ENCODE assay signal across 8 cellular contexts in genomic region chr1:120544434-120544833, GRCh38.
DNase-seq lines count a peak whose midpoint lies in the region; ATAC-seq and TF ChIP-seq lines count a peak whose summit lies in the region.
"Not testable (repeated sequence)": the region's sequence is repeated elsewhere in the genome, so short reads cannot be mapped to it uniquely, and the experiment has no call there.

No MANE protein-coding gene starts in this region.

- DNase-seq in AG10803 (ENCODE audit: low read depth): not testable (repeated sequence)
- DNase-seq in T-helper 2 cell (peak in 3 of 5 experiments; percentile 58 to 83 (median 60)), natural killer cell (peak; percentile 68)
- DNase-seq in activated T-helper 1 cell treated with anti-CD3 and anti-CD28 coated beads, Interleukin-2, amount 50 U/mL, for 16 hours (ENCODE audit: low read depth in 1 of 2, low spot score in 1 of 2): peak; percentile 68
- DNase-seq in stimulated activated CD8-positive, alpha-beta memory T cell treated with anti-CD3 and anti-CD28 coated beads, Interleukin-12 subunit alpha, Interleukin-12 subunit beta, amount 100 ng/mL, for 4 hours (ENCODE audit: low read depth): peak; percentile 49

- not testable (repeated sequence) for H3K4me1 Mint-ChIP-seq in natural killer cell

- H3K36me3 Mint-ChIP-seq in natural killer cell: not testable (repeated sequence)

- intact Hi-C loops in natural killer cell (cut with micrococcal nuclease): not testable (repeated sequence)

- H3K27me3 Mint-ChIP-seq in natural killer cell (ENCODE audit: low read depth in 2 of 2): not testable (repeated sequence)

- H3K9me3 Mint-ChIP-seq in natural killer cell: not testable (repeated sequence)

- H3K4me3 ChIP-seq in AG10803 (ENCODE audit: low read length): not testable (repeated sequence)

- not testable (repeated sequence) for H3K4me3 Mint-ChIP-seq in natural killer cell

- H3K27ac Mint-ChIP-seq in natural killer cell: not testable (repeated sequence)

- ATAC-seq in GM19395 (IDR thresholded peaks at IDR 0.05; ENCODE audit: unreplicated experiment) (peak; percentile 80), HG03066 (IDR thresholded peaks at IDR 0.05; ENCODE audit: low read depth, unreplicated experiment) (peak; percentile 76), esophagus mucosa (peak; percentile 94), natural killer cell (peak; percentile 89 to 100 (median 100))

- TF ChIP-seq CTCF in AG10803 (conservative IDR thresholded peaks at IDR 0.05; ENCODE audit: low read length): peak; percentile 42
- peak; percentile 55 for TF ChIP-seq CTCF in natural killer cell (IDR thresholded peaks at IDR 0.05)
